In genomic region chrX:39725928-39726619, GRCh38 we compare ENCODE assay signal across 13 cellular contexts.
DNase-seq lines count a peak whose midpoint lies in the region; TF ChIP-seq lines count a peak whose summit lies in the region.
"Had no signal": no experiment of that assay in that cellular context is flagged by ENCODE, and none has a peak within 500 bp of the region (broad histone marks: within the 10 kb centered on the region; RNA-seq: fewer than 3 reads in every experiment).

No MANE protein-coding gene starts in this region.

- H3K36me3 ChIP-seq in mammary epithelial cell (ENCODE audit: insufficient read depth, low read length) = no peaks in the 10 kb centered on the region
- H3K36me3 ChIP-seq: transverse colon had no signal

- no peak overlapping the region for H3K27ac ChIP-seq in mammary epithelial cell (ENCODE audit: insufficient read depth, low read depth, low read length)
- H3K27ac ChIP-seq: epithelial cell of prostate had no signal

- H2AFZ ChIP-seq in mammary epithelial cell (ENCODE audit: low read depth, low read length) = no peak overlapping the region

- no peaks in the 10 kb centered on the region for H3K9me3 ChIP-seq in mammary epithelial cell (replicated peaks; ENCODE audit: insufficient read depth, low read length)
- H3K9me3 ChIP-seq: transverse colon had no signal

- intact Hi-C loops in mammary epithelial cell (cut with micrococcal nuclease) = no loop called here

- H3K79me2 ChIP-seq in mammary epithelial cell (ENCODE audit: insufficient read depth, low read length) = no peaks in the 10 kb centered on the region

- dilution Hi-C loops in mammary epithelial cell (cut with HindIII; ENCODE audit: low sequenced_read_pairs) = no loop called here

- H3K27me3 Mint-ChIP-seq in activated naive CD8-positive, alpha-beta T cell treated with anti-CD3 and anti-CD28 coated beads for 36 hours = no peaks in the 10 kb centered on the region
- H3K27me3 Mint-ChIP-seq: activated naive CD4-positive, alpha-beta T cell treated with anti-CD3 and anti-CD28 coated beads, Interleukin-2, amount 50 U/mL, for 24 hours had no signal

- no peaks in the 10 kb centered on the region for H4K20me1 ChIP-seq in mammary epithelial cell (ENCODE audit: insufficient read depth, low read length)

- TF ChIP-seq CTCF in AG10803 (conservative IDR thresholded peaks at IDR 0.05; ENCODE audit: low read length) (no peak), mammary epithelial cell (conservative IDR thresholded peaks at IDR 0.05 in 1 of 2, IDR thresholded peaks at IDR 0.05 in 1 of 2; ENCODE audit: extremely low read depth in 1 of 2, insufficient read depth in 1 of 2, low read depth in 1 of 2, low read length in 2 of 2) (no peak)

- H3K9me3 Mint-ChIP-seq in activated naive CD8-positive, alpha-beta T cell treated with anti-CD3 and anti-CD28 coated beads for 36 hours = no peaks in the 10 kb centered on the region
- H3K9me3 Mint-ChIP-seq: activated CD8-positive, alpha-beta T cell treated with anti-CD3 and anti-CD28 coated beads for 36 hours; activated naive CD4-positive, alpha-beta T cell treated with anti-CD3 and anti-CD28 coated beads, Interleukin-2, amount 50 U/mL, for 24 hours had no signal

- H3K4me1 ChIP-seq in mammary epithelial cell (ENCODE audit: insufficient read depth, low read length) = peaks cover 32% of the 10 kb centered on the region

- no peak overlapping the region for H3K9ac ChIP-seq in mammary epithelial cell (ENCODE audit: insufficient read depth, low read length)

- DNase-seq in AG10803 (ENCODE audit: low read depth) (peak; percentile 91), M059J (ENCODE audit: low read depth) (peak; percentile 92), mammary epithelial cell (peak; percentile 64), islet precursor cell (peak; percentile 75), NCI-H446 (lab: John Stamatoyannopoulos, UW) (no peak), NCI-H187 (lab: John Stamatoyannopoulos, UW) (no peak)
- DNase-seq in activated naive CD8-positive, alpha-beta T cell treated with anti-CD3 and anti-CD28 coated beads for 36 hours = no peak
- no peak for DNase-seq in activated CD8-positive, alpha-beta memory T cell treated with anti-CD3 and anti-CD28 coated beads, Interleukin-2, amount 50 U/mL, for 4 hours
- DNase-seq: activated CD8-positive, alpha-beta T cell treated with anti-CD3 and anti-CD28 coated beads for 36 hours; CD4-positive, CD25-positive, alpha-beta regulatory T cell had no signal

- H3K4me2 ChIP-seq in mammary epithelial cell (ENCODE audit: insufficient read depth, low read depth, low read length) = peak overlapping the region; percentile 20

- 11% methylated on average over 12 of the region's 13 CpGs for WGBS in mammary epithelial cell (ENCODE audit: low coverage, missing lambda C conversion rate)

- no peaks in the 10 kb centered on the region for H3K27me3 ChIP-seq in mammary epithelial cell (ENCODE audit: insufficient read depth, low read length)
- H3K27me3 ChIP-seq: transverse colon had no signal

- H3K4me3 ChIP-seq in AG10803 (ENCODE audit: low read length) = no peak overlapping the region
- H3K4me3 ChIP-seq in mammary epithelial cell (replicated peaks in 1 of 3; ENCODE audit: insufficient read depth in 1 of 3, low read depth in 2 of 3, low read length in 3 of 3) = no peak overlapping the region
- H3K4me3 ChIP-seq: transverse colon had no signal

- peaks cover 9% of the 10 kb centered on the region for H3K4me1 Mint-ChIP-seq in activated naive CD8-positive, alpha-beta T cell treated with anti-CD3 and anti-CD28 coated beads for 36 hours

- no TSS peak for BruUV-seq in mammary epithelial cell (replicated peaks; lab: Mats Ljungman, UMichigan)

- in situ Hi-C loops in mammary epithelial cell (cut with MboI; ENCODE audit: low sequenced_read_pairs in 2 of 2) = no loop called here

- CTCF ChIA-PET in mammary epithelial cell (lab: Charles Lee; ENCODE audit: low non-redundant PET) = no interaction called here

- H3K4me3 Mint-ChIP-seq in activated naive CD8-positive, alpha-beta T cell treated with anti-CD3 and anti-CD28 coated beads for 36 hours = no peak overlapping the region
- H3K4me3 Mint-ChIP-seq: activated CD8-positive, alpha-beta T cell treated with anti-CD3 and anti-CD28 coated beads for 36 hours; activated naive CD4-positive, alpha-beta T cell treated with anti-CD3 and anti-CD28 coated beads, Interleukin-2, amount 50 U/mL, for 24 hours; CD4-positive, CD25-positive, alpha-beta regulatory T cell had no signal

- H3K27ac Mint-ChIP-seq in activated naive CD8-positive, alpha-beta T cell treated with anti-CD3 and anti-CD28 coated beads for 36 hours = no peak overlapping the region
- H3K27ac Mint-ChIP-seq: activated CD8-positive, alpha-beta T cell treated with anti-CD3 and anti-CD28 coated beads for 36 hours; activated naive CD4-positive, alpha-beta T cell treated with anti-CD3 and anti-CD28 coated beads, Interleukin-2, amount 50 U/mL, for 24 hours had no signal

- H3K36me3 Mint-ChIP-seq in activated naive CD8-positive, alpha-beta T cell treated with anti-CD3 and anti-CD28 coated beads for 36 hours = no peaks in the 10 kb centered on the region
- H3K36me3 Mint-ChIP-seq: CD4-positive, CD25-positive, alpha-beta regulatory T cell had no signal

Comparison
In these comparisons a context has a peak if more than half of its experiments do, and no peak if none do; other contexts are left out.
1. DNase-seq: peak in AG10803 (single experiment), M059J (single experiment), mammary epithelial cell (single experiment) and islet precursor cell (single experiment); none in activated naive CD8-positive, alpha-beta T cell treated with anti-CD3 and anti-CD28 coated beads for 36 hours (single experiment), NCI-H446 (0 of 2), activated CD8-positive, alpha-beta memory T cell treated with anti-CD3 and anti-CD28 coated beads, Interleukin-2, amount 50 U/mL, for 4 hours (single experiment) and NCI-H187 (0 of 2).